23 cellular contexts compared by ENCODE assay signal in the genomic region with DNA sequence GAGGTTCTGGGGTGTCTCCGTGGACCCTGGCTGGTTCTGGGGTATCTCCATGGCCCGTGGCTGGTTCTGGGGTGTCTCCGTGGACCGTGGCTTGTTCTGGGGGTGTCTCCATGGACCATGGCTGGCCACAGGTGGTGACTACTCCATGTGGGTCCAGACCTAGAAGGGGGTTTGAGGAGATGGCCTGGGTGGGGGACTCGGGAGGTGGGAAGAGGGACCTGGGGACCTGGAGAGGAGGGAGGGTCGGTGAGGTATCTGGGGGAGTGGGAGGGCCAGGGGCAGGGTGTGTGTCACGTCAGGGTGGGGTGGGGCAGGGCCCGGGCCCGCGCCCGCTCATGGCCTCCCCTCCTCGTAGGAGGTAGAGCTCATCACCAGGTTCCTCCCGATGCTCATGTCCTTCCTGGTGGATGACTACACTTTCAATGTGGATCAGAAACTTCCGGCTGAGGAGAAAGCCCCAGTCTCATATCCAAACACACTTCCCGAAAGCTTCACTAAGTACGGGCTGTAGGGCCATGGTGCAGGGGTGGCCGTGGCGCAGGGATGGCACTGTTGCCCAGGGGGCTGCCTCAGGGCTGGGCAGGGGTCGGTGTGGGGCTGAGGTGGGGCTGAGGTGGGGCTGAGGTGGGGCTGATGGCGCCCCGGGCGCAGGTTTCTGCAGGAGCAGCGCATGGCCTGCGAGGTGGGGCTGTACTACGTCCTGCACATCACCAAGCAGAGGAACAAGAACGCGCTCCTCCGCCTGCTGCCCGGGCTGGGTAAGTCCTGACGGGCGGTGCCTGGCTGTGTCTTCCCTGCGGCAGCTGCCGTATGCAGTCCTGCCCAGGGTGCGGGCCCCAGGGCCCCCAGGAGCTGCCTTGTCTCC. TPM values are rescaled to one million over a fixed set of nuclear protein-coding genes. Genes with fewer than 3 reads are reported as not detected.
"Had no signal": no experiment of that assay in that cellular context is flagged by ENCODE, and none has a peak within 500 bp of the region (broad histone marks: within the 10 kb centered on the region; RNA-seq: fewer than 3 reads in every experiment).

No MANE protein-coding gene starts in this region.

- H3K27ac ChIP-seq: suprapubic skin had no signal

- H3K9me3 Mint-ChIP-seq: activated CD4-positive, alpha-beta T cell treated with anti-CD3 and anti-CD28 coated beads, Interleukin-2, amount 10 ng/mL, durations not matched to agents 7 days and 5 days; activated naive CD8-positive, alpha-beta T cell treated with anti-CD3 and anti-CD28 coated beads, Interleukin-2, amount 50 U/mL, for 24 hours; activated T-helper 1 cell treated with anti-CD3 and anti-CD28 coated beads, Interleukin-12 subunit alpha, Interleukin-12 subunit beta, Interleukin-2, Interleukin-4 antibody, amounts not matched to agents 30 ng/mL and 10 ng/mL and 1 ng/mL, durations not matched to agents 14 hours and 24 hours and 36 hours; effector memory CD8-positive, alpha-beta T cell; naive thymus-derived CD4-positive, alpha-beta T cell; type B pancreatic cell had no signal

- H3K9me3 ChIP-seq: ascending aorta, breast epithelium, gastroesophageal sphincter, left lung, mucosa of descending colon, right atrium auricular region, suprapubic skin had no signal

- H3K27ac Mint-ChIP-seq: activated CD4-positive, alpha-beta T cell treated with anti-CD3 and anti-CD28 coated beads, Interleukin-2, amount 10 ng/mL, durations not matched to agents 7 days and 5 days; activated naive CD8-positive, alpha-beta T cell treated with anti-CD3 and anti-CD28 coated beads, Interleukin-2, amount 50 U/mL, for 24 hours; activated T-helper 1 cell treated with anti-CD3 and anti-CD28 coated beads, Interleukin-12 subunit alpha, Interleukin-12 subunit beta, Interleukin-2, Interleukin-4 antibody, amounts not matched to agents 30 ng/mL and 10 ng/mL and 1 ng/mL, durations not matched to agents 14 hours and 24 hours and 36 hours; effector memory CD8-positive, alpha-beta T cell; naive thymus-derived CD4-positive, alpha-beta T cell; type B pancreatic cell had no signal

- H3K4me3 ChIP-seq: ascending aorta, breast epithelium, gastroesophageal sphincter, left lung, mucosa of descending colon, right atrium auricular region, suprapubic skin had no signal

- H3K27me3 ChIP-seq: ascending aorta, breast epithelium, gastroesophageal sphincter, left lung, right atrium auricular region, suprapubic skin had no signal

- H3K36me3 Mint-ChIP-seq: type B pancreatic cell had no signal

- DNase-seq: activated CD4-positive, alpha-beta T cell treated with anti-CD3 and anti-CD28 coated beads, Interleukin-2, amount 10 ng/mL, durations not matched to agents 7 days and 5 days; activated naive CD4-positive, alpha-beta T cell treated with Interleukin-2 at 50 U/mL for 16 hours; activated naive CD8-positive, alpha-beta T cell treated with anti-CD3 and anti-CD28 coated beads, Interleukin-2, amount 50 U/mL, for 24 hours; dermis blood vessel endothelial cell; effector memory CD8-positive, alpha-beta T cell; naive thymus-derived CD4-positive, alpha-beta T cell; stimulated activated CD4-positive, alpha-beta T cell treated with anti-CD3 and anti-CD28 coated beads, Interleukin-15, amount 100 ng/mL, for 24 hours; stimulated activated CD4-positive, alpha-beta T cell treated with anti-CD3 and anti-CD28 coated beads, Interleukin-4, amount 100 ng/mL, for 1 hour; stimulated activated naive CD4-positive, alpha-beta T cell treated with Interleukin-2 at 50 U/mL for 16 hours; T-helper 2 cell had no signal

- ATAC-seq: activated naive CD8-positive, alpha-beta T cell treated with anti-CD3 and anti-CD28 coated beads, Interleukin-2, amount 50 U/mL, for 24 hours; effector memory CD8-positive, alpha-beta T cell; gastroesophageal sphincter; left lung; mucosa of descending colon; naive thymus-derived CD4-positive, alpha-beta T cell had no signal

- H3K36me3 ChIP-seq: breast epithelium had no signal

RNA-seq across cellular contexts. Expression of gene STPG3, which starts 15.7 kb away (rescaled TPM):
- total RNA-seq: activated CD4-positive, alpha-beta T cell treated with anti-CD3 and anti-CD28 coated beads, Interleukin-2, amount 10 ng/mL, durations not matched to agents 7 days and 5 days; ascending aorta; breast epithelium; cerebellum; fibroblast of lung; gastroesophageal sphincter; left lung; mucosa of descending colon; naive thymus-derived CD4-positive, alpha-beta T cell; right atrium auricular region; skeletal muscle tissue had no signal
- polyA plus RNA-seq: fibroblast of lung; keratinocyte; naive thymus-derived CD4-positive, alpha-beta T cell had no signal

RNA-seq across cellular contexts. Expression of gene NRARP, which starts 35.2 kb away (rescaled TPM):
- total RNA-seq: fibroblast of lung had no signal
- polyA plus RNA-seq: naive thymus-derived CD4-positive, alpha-beta T cell had no signal
